14 cellular contexts compared by ENCODE assay signal in genomic region chr15:68822818-68823217, GRCh38. TPM values are rescaled to one million over a fixed set of nuclear protein-coding genes. Genes with fewer than 3 reads are reported as not detected.
A peak's percentile ranks its signal among the peaks of the same experiment; 100 is the strongest.
DNase-seq lines count a peak whose midpoint lies in the region; ATAC-seq and TF ChIP-seq lines count a peak whose summit lies in the region.
"Had no signal": no experiment of that assay in that cellular context is flagged by ENCODE, and none has a peak within 500 bp of the region (broad histone marks: within the 10 kb centered on the region; RNA-seq: fewer than 3 reads in every experiment).

No MANE protein-coding gene starts in this region.

- intact Hi-C loops in A673 (cut with micrococcal nuclease; ENCODE audit: unreplicated experiment) (no loop called here), spleen (cut with DNase I; ENCODE audit: low total_unique reads) (no loop called here)

- H3K4me3 ChIP-seq in A673 (ENCODE audit: low read depth, low read length, poor library complexity, severe bottlenecking) (peak overlapping the region; percentile 74), HAP-1 (peak overlapping the region; percentile 91), iPS-20b (ENCODE audit: low read length) (peak overlapping the region; percentile 39; the same call in 1 of the 2 replicates), spleen (no peak overlapping the region)

- no peak for ATAC-seq in HG03521 (IDR thresholded peaks at IDR 0.05; ENCODE audit: unreplicated experiment)
- no peak for ATAC-seq in GM21737 (IDR thresholded peaks at IDR 0.05; ENCODE audit: unreplicated experiment)

- H3K9me3 ChIP-seq in A673 (ENCODE audit: low read depth, low read length, poor library complexity, severe bottlenecking) (no peaks in the 10 kb centered on the region), HAP-1 (no peaks in the 10 kb centered on the region), iPS-20b (ENCODE audit: insufficient read depth, low read depth, low read length) (no peaks in the 10 kb centered on the region), spleen (no peaks in the 10 kb centered on the region)

- H3K27ac ChIP-seq in A673 (ENCODE audit: low read depth, low read length, poor library complexity, severe bottlenecking): no peak overlapping the region
- no peak overlapping the region for H3K27ac ChIP-seq in iPS-20b (ENCODE audit: low read length)
- H3K27ac ChIP-seq in spleen: no peak overlapping the region

- 60 to 64% (median 63%) methylated on average over 3 of the region's 3 CpGs for WGBS in spleen, 5 donors

- CTCF ChIA-PET in A673 (lab: Charles Lee): interaction anchor here (0.5 kb wide), 1 partner anchor 53 kb away, joined by 3 read pairs; no protein-coding TSS in a partner anchor

- no peak for TF ChIP-seq POLR2A in spleen (IDR thresholded peaks at IDR 0.05)

- H3K27me3 ChIP-seq in A673 (replicated peaks; ENCODE audit: insufficient read depth, low read depth, low read length, poor library complexity) (no peaks in the 10 kb centered on the region), HAP-1 (ENCODE audit: low read depth) (no peaks in the 10 kb centered on the region), iPS-20b (ENCODE audit: insufficient read depth, low read length) (peaks cover 61% of the 10 kb centered on the region), spleen (replicated peaks in 1 of 7) (no peaks in the 10 kb centered on the region)

- H3K36me3 ChIP-seq in A673 (ENCODE audit: insufficient read depth, low read length, poor library complexity, severe bottlenecking): no peaks in the 10 kb centered on the region
- peaks cover 7% of the 10 kb centered on the region for H3K36me3 ChIP-seq in HAP-1 (replicated peaks)
- H3K36me3 ChIP-seq in iPS-20b (ENCODE audit: insufficient read depth, low read depth, low read length): no peaks in the 10 kb centered on the region
- no peaks in the 10 kb centered on the region for H3K36me3 ChIP-seq in spleen

- in situ Hi-C loops in HAP-1 (cut with MboI; ENCODE audit: low sequenced_read_pairs): no loop called here

- no TSS peak for BruUV-seq in A673 (replicated peaks; lab: Mats Ljungman, UMichigan)

- POLR2A ChIA-PET in A673 (lab: Charles Lee; ENCODE audit: low non-redundant PET): interaction anchor here (0.8 kb wide), 2 partner anchors 175 to 570 kb away, joined by 3 to 5 read pairs; no protein-coding TSS in a partner anchor

- DNase-seq in A673 (ENCODE audit: low spot score) (peak; percentile 80), HAP-1 (ENCODE audit: low spot score in 2 of 2) (peak; percentile 47 to 93), OCI-M1 (lab: John Stamatoyannopoulos, UW) (peak; percentile 47), COLO829 (ENCODE audit: low spot score) (no peak), spleen (no peak)
- DNase-seq: activated CD4-positive, alpha-beta T cell treated with anti-CD3 and anti-CD28 coated beads, Interleukin-2, amount 50 U/mL, for 48 hours; activated gamma-delta T cell treated with Interleukin-2 at 50 U/mL for 16 hours; NCI-H2081 treated with DMSO at 0.1 percent for 48 hours; SHP77; stimulated activated CD4-positive, alpha-beta T cell treated with anti-CD3 and anti-CD28 coated beads, Interleukin-12 subunit alpha, Interleukin-12 subunit beta, amount 100 ng/mL, for 4 hours; T1000 had no signal

- no peak for TF ChIP-seq CTCF in A673 (conservative IDR thresholded peaks at IDR 0.05; ENCODE audit: low read depth, low read length)
- no peak for TF ChIP-seq CTCF in spleen (IDR thresholded peaks at IDR 0.05 in 8 of 11, conservative IDR thresholded peaks at IDR 0.05 in 3 of 11)

- H3K4me1 ChIP-seq in A673 (ENCODE audit: insufficient read depth, low read length, poor library complexity, severe bottlenecking) (peaks cover 12% of the 10 kb centered on the region), HAP-1 (peaks cover 18% of the 10 kb centered on the region), iPS-20b (ENCODE audit: insufficient read depth, low read length) (peaks cover 16% of the 10 kb centered on the region), spleen (peaks cover 4 to 19% (median 14%) of the 10 kb centered on the region in 6 donors)

- no peak overlapping the region for H3K9ac ChIP-seq in iPS-20b (ENCODE audit: low read depth, low read length)

RNA-seq across cellular contexts. Expression of gene ANP32A, which starts 2.1 kb away (rescaled TPM):
- 331 and 370 TPM in 2 replicates for total RNA-seq in A673 (2021)
- total RNA-seq in spleen: 100 to 1,000 TPM in 4 of 7 donors, 10 to 100 TPM in 3; 68.4 to 163 (median 129) TPM
- polyA plus RNA-seq in spleen: 100 to 1,000 TPM in 1 of 3 donors, 10 to 100 TPM in 2; 58.6 to 110 (median 91.1) TPM

Comparison
In these comparisons a context has a peak if more than half of its experiments do, and no peak if none do; other contexts are left out.
1. DNase-seq: peak in A673 (single experiment), HAP-1 (2 of 2) and OCI-M1 (single experiment); none in COLO829 (single experiment) and spleen (single experiment).
2. H3K4me3 ChIP-seq: peak in A673 (single experiment), HAP-1 (single experiment) and iPS-20b (single experiment); none in spleen (0 of 8).